16 cellular contexts compared by ENCODE assay signal in genomic region chr16:12800751-12801308, GRCh38. TPM values are rescaled to one million over a fixed set of nuclear protein-coding genes. Genes with fewer than 3 reads are reported as not detected.
DNase-seq lines count a peak whose midpoint lies in the region; ATAC-seq, FAIRE-seq and TF ChIP-seq lines count a peak whose summit lies in the region.
"Had no signal": no experiment of that assay in that cellular context is flagged by ENCODE, and none has a peak within 500 bp of the region (broad histone marks: within the 10 kb centered on the region; RNA-seq: fewer than 3 reads in every experiment).

No MANE protein-coding gene starts in this region.

- H3K36me3 ChIP-seq in endothelial cell of umbilical vein (ENCODE audit: control insufficient read depth in 2 of 2, extremely low read depth in 1 of 2, insufficient read depth in 2 of 2, low read length in 2 of 2) (no peaks in the 10 kb centered on the region), Peyer's patch (no peaks in the 10 kb centered on the region)

- no TSS peak for BruUV-seq in endothelial cell of umbilical vein (replicated peaks; lab: Mats Ljungman, UMichigan)

- H3K4me1 ChIP-seq in endothelial cell of umbilical vein (ENCODE audit: control insufficient read depth, extremely low read depth, insufficient read depth, low read length): peaks cover 26% of the 10 kb centered on the region
- H3K4me1 ChIP-seq in Peyer's patch: peaks cover 0 to 22% (median 5%) of the 10 kb centered on the region in 4 donors

- TF ChIP-seq POLR2A in NB4 (IDR thresholded peaks at IDR 0.05; ENCODE audit: extremely low read depth, insufficient read length) (no peak), endothelial cell of umbilical vein (IDR thresholded peaks at IDR 0.05; ENCODE audit: low read depth, low read length) (no peak), Peyer's patch (IDR thresholded peaks at IDR 0.05) (no peak)

- H3K9ac ChIP-seq in endothelial cell of umbilical vein (replicated peaks; ENCODE audit: extremely low read depth, insufficient read depth, low read length): no peak overlapping the region

- H3K79me2 ChIP-seq in endothelial cell of umbilical vein (ENCODE audit: control insufficient read depth, insufficient read depth, low read length): peaks cover 26% of the 10 kb centered on the region

- H3K9me3 Mint-ChIP-seq in CD14-positive monocyte: peaks cover 0 to 3% (median 0%) of the 10 kb centered on the region in 7 donors
- H3K9me3 Mint-ChIP-seq in osteocyte (ENCODE audit: unreplicated experiment): no peaks in the 10 kb centered on the region
- H3K9me3 Mint-ChIP-seq: endodermal cell had no signal

- intact Hi-C loops in CD14-positive monocyte (cut with micrococcal nuclease) (no loop called here), endothelial cell of umbilical vein (cut with micrococcal nuclease) (loop anchor here (1.0 to 5.0 kb wide), 9 partner anchors 18 to 704 kb away; no protein-coding TSS in a partner anchor)

- H3K4me3 ChIP-seq in NB4 (ENCODE audit: low read depth, low read length) (peak overlapping the region; percentile 38), endothelial cell of umbilical vein (replicated peaks in 1 of 3; ENCODE audit: insufficient read depth in 1 of 3, low read depth in 1 of 3, low read length in 3 of 3) (no peak overlapping the region), Peyer's patch (no peak overlapping the region)
- H3K4me3 ChIP-seq: skin epidermis had no signal

- FAIRE-seq in endothelial cell of umbilical vein (lab: Jason Lieb, UNC): no peak

- H2AFZ ChIP-seq in endothelial cell of umbilical vein (ENCODE audit: low read depth, low read length): no peak overlapping the region

- no peaks in the 10 kb centered on the region for H3K9me3 ChIP-seq in endothelial cell of umbilical vein (replicated peaks; ENCODE audit: control insufficient read depth, insufficient read depth, low read length)
- H3K9me3 ChIP-seq in Peyer's patch: no peaks in the 10 kb centered on the region

- no peak for TF ChIP-seq CTCF in CD14-positive monocyte (IDR thresholded peaks at IDR 0.05)
- no peak for TF ChIP-seq CTCF in NB4 (IDR thresholded peaks at IDR 0.05; ENCODE audit: low read depth, low read length)
- TF ChIP-seq CTCF in endothelial cell of umbilical vein (IDR thresholded peaks at IDR 0.05; ENCODE audit: extremely low read depth in 1 of 2, insufficient read depth in 1 of 2, low read depth in 1 of 2, low read length in 2 of 2): no peak
- no peak for TF ChIP-seq CTCF in osteocyte (IDR thresholded peaks at IDR 0.05)
- no peak for TF ChIP-seq CTCF in Peyer's patch (IDR thresholded peaks at IDR 0.05)

- H3K27me3 ChIP-seq in endothelial cell of umbilical vein (ENCODE audit: control insufficient read depth in 2 of 2, insufficient read depth in 2 of 2, low read length in 2 of 2): no peaks in the 10 kb centered on the region
- H3K27me3 ChIP-seq in Peyer's patch: no peaks in the 10 kb centered on the region

- H3K27me3 Mint-ChIP-seq in CD14-positive monocyte (ENCODE audit: low read depth in 3 of 3): no peaks in the 10 kb centered on the region
- H3K27me3 Mint-ChIP-seq in osteocyte (ENCODE audit: unreplicated experiment): no peaks in the 10 kb centered on the region
- H3K27me3 Mint-ChIP-seq: activated naive CD8-positive, alpha-beta T cell treated with anti-CD3 and anti-CD28 coated beads, Interleukin-2, amount 10 ng/mL, durations not matched to agents 7 days and 5 days had no signal

- H3K36me3 Mint-ChIP-seq in CD14-positive monocyte (peaks cover 21 to 43% of the 10 kb centered on the region in 2 donors), osteocyte (ENCODE audit: unreplicated experiment) (no peaks in the 10 kb centered on the region)

- dilution Hi-C loops in endothelial cell of umbilical vein (cut with MboI; ENCODE audit: extremely low pct_ligation_motif_present, low sequenced_read_pairs): no loop called here

- in situ Hi-C loops in G401 (cut with HindIII; ENCODE audit: low sequenced_read_pairs): no loop called here

- DNase-seq in CD14-positive monocyte (ENCODE audit: low spot score) (no peak), NB4 (ENCODE audit: low read depth) (peak; percentile 30), endothelial cell of umbilical vein (ENCODE audit: low read depth, low spot score) (peak; percentile 55), osteocyte (ENCODE audit: extremely low spot score, unreplicated experiment) (no peak), germinal center (ENCODE audit: low spot score) (no peak), G401 (ENCODE audit: low spot score) (no peak), Peyer's patch (no peak)
- DNase-seq: activated naive CD8-positive, alpha-beta T cell treated with anti-CD3 and anti-CD28 coated beads, Interleukin-2, amount 10 ng/mL, durations not matched to agents 7 days and 5 days; endodermal cell; mesendoderm; NCI-H1436 treated with DMSO at 0.1 percent for 48 hours; occipital lobe; Right ventricle myocardium superior; stimulated activated naive CD4-positive, alpha-beta T cell treated with Interleukin-2 at 50 U/mL for 16 hours had no signal

- no peaks in the 10 kb centered on the region for H3K9me1 ChIP-seq in endothelial cell of umbilical vein (replicated peaks; ENCODE audit: control insufficient read depth, extremely low read depth, insufficient read depth, low read length)

- H3K4me2 ChIP-seq in endothelial cell of umbilical vein (ENCODE audit: insufficient read depth, low read length): peak overlapping the region; percentile 95

- H3K27ac Mint-ChIP-seq in CD14-positive monocyte: peak overlapping the region; percentile 88 to 97 (median 95)
- H3K27ac Mint-ChIP-seq in osteocyte (ENCODE audit: unreplicated experiment): peak overlapping the region; percentile 96

- peak overlapping the region; percentile 88 to 89 for H3K4me3 Mint-ChIP-seq in CD14-positive monocyte
- H3K4me3 Mint-ChIP-seq in osteocyte (ENCODE audit: unreplicated experiment): peak overlapping the region; percentile 83

- CTCF ChIA-PET in endothelial cell of umbilical vein (lab: Charles Lee): interaction anchor here (1.0 to 2.6 kb wide), 9 partner anchors 15 to 706 kb away, joined by 3 to 7 read pairs (median 4); no protein-coding TSS in a partner anchor

- POLR2A ChIA-PET in endothelial cell of umbilical vein (lab: Charles Lee): interaction anchor here (0.6 to 1.6 kb wide), 2 partner anchors 71 to 571 kb away, joined by 3 to 5 read pairs; no protein-coding TSS in a partner anchor

- peak overlapping the region; percentile 99 for H3K27ac ChIP-seq in endothelial cell of umbilical vein (ENCODE audit: insufficient read depth, low read depth, low read length)
- H3K27ac ChIP-seq in Peyer's patch: no peak overlapping the region

- H4K20me1 ChIP-seq in endothelial cell of umbilical vein (replicated peaks; ENCODE audit: control insufficient read depth, extremely low read depth, insufficient read depth, low read length): no peaks in the 10 kb centered on the region

- no peak for ATAC-seq in GM19395 (IDR thresholded peaks at IDR 0.05; ENCODE audit: unreplicated experiment)

- H3K4me1 Mint-ChIP-seq in CD14-positive monocyte: peaks cover 77% of the 10 kb centered on the region
- H3K4me1 Mint-ChIP-seq in osteocyte (ENCODE audit: unreplicated experiment): peaks cover 65% of the 10 kb centered on the region

TF ChIP-seq in endothelial cell of umbilical vein, 7 proteins besides CTCF, POLR2A, EP300 and RAD21:
- TF ChIP-seq GATA2 (IDR thresholded peaks at IDR 0.05; ENCODE audit: insufficient read depth, insufficient read length, low read depth, low read length) (no peak), MAX (IDR thresholded peaks at IDR 0.05; ENCODE audit: insufficient read depth, insufficient read length) (peak; percentile 11)

RNA-seq across cellular contexts. Expression of gene CPPED1, which starts 2.9 kb away (rescaled TPM):
- polyA plus RNA-seq in CD14-positive monocyte (100 to 1,000 TPM; 259 to 292 TPM), endothelial cell of umbilical vein (27.9 and 32.1 TPM in 2 replicates)
- total RNA-seq in endothelial cell of umbilical vein (55.8 and 59.3 TPM in 2 replicates), osteocyte (17.8 and 18.2 TPM in 2 replicates), Peyer's patch (10 to 100 TPM; 26.7 to 47.9 (median 36.3) TPM)
- 38.2 and 38.6 TPM in 2 replicates for polyA plus RNA-seq in endothelial cell of umbilical vein (2011; cell fraction: cytosol; rRNA removed)
- 28.8 and 34.2 TPM in 2 replicates for polyA plus RNA-seq in endothelial cell of umbilical vein (2011; cell fraction: nucleus; rRNA removed)
- polyA plus RNA-seq in endothelial cell of umbilical vein (2012): 38.2 and 40.9 TPM in 2 replicates
- polyA minus RNA-seq in endothelial cell of umbilical vein: 77.1 and 82.6 TPM in 2 replicates
- 1.8 TPM for polyA minus RNA-seq in endothelial cell of umbilical vein (2011; cell fraction: cytosol; rRNA and poly(A)+ RNA removed)
- 55.1 and 56.4 TPM in 2 replicates for polyA minus RNA-seq in endothelial cell of umbilical vein (2011; cell fraction: nucleus; rRNA and poly(A)+ RNA removed)
- 51.1 and 61.5 TPM in 2 replicates for total RNA-seq in G401 (2014; rRNA removed; shearing (Covaris generic))

Comparison
In these comparisons a context has a peak if more than half of its experiments do, and no peak if none do; other contexts are left out.
1. DNase-seq: peak in NB4 (single experiment) and endothelial cell of umbilical vein (single experiment); none in CD14-positive monocyte (single experiment), osteocyte (single experiment), germinal center (single experiment), G401 (single experiment) and Peyer's patch (0 of 3).